ENCODE assay signal across 19 cellular contexts in genomic region chr1:108502138-108502537, GRCh38. TPM values are rescaled to one million over a fixed set of nuclear protein-coding genes. Genes with fewer than 3 reads are reported as not detected.
"Had no signal": no experiment of that assay in that cellular context is flagged by ENCODE, and none has a peak within 500 bp of the region (broad histone marks: within the 10 kb centered on the region; RNA-seq: fewer than 3 reads in every experiment).

No MANE protein-coding gene starts in this region.

- H3K9me3 Mint-ChIP-seq: activated CD4-positive, alpha-beta T cell treated with anti-CD3 and anti-CD28 coated beads, Interleukin-2, amount 10 ng/mL, durations not matched to agents 7 days and 5 days; activated T-cell treated with anti-CD3 and anti-CD28 coated beads, Interleukin-2, amount 50 U/mL, for 4 hours; natural killer cell had no signal

- ATAC-seq: activated CD4-positive, CD25-positive, alpha-beta regulatory T cell treated with anti-CD3 and anti-CD28 coated beads, Interleukin-2, amount 50 U/mL, for 24 hours; activated T-cell treated with anti-CD3 and anti-CD28 coated beads, Interleukin-2, amount 50 U/mL, for 4 hours; left ventricle myocardium superior; natural killer cell; sciatic nerve had no signal

- H3K4me1 ChIP-seq: adrenal gland, esophagus squamous epithelium, thyroid gland had no signal

- H3K27ac Mint-ChIP-seq: activated CD4-positive, alpha-beta T cell treated with anti-CD3 and anti-CD28 coated beads, Interleukin-2, amount 10 ng/mL, durations not matched to agents 7 days and 5 days; natural killer cell had no signal

- H3K4me3 ChIP-seq: adrenal gland, esophagus squamous epithelium, spleen, thyroid gland had no signal

- DNase-seq: activated CD4-positive, alpha-beta T cell treated with anti-CD3 and anti-CD28 coated beads, Interleukin-2, amount 10 ng/mL, durations not matched to agents 7 days and 5 days; activated CD8-positive, alpha-beta memory T cell treated with anti-CD3 and anti-CD28 coated beads, Interleukin-2, amount 50 U/mL, for 4 hours; activated naive CD4-positive, alpha-beta T cell treated with anti-CD3 and anti-CD28 coated beads, Interleukin-2, amount 50 U/mL, for 16 hours; activated T-cell treated with anti-CD3 and anti-CD28 coated beads, Interleukin-2, amount 50 U/mL, for 4 hours; adrenal gland; dermis blood vessel endothelial cell; effector memory CD4-positive, alpha-beta T cell; esophagus squamous epithelium; left ventricle myocardium superior; natural killer cell; spleen; stimulated activated naive CD4-positive, alpha-beta T cell treated with Interleukin-2 at 50 U/mL for 16 hours; thyroid gland had no signal

- H3K4me3 Mint-ChIP-seq: activated CD4-positive, alpha-beta T cell treated with anti-CD3 and anti-CD28 coated beads, Interleukin-2, amount 10 ng/mL, durations not matched to agents 7 days and 5 days; activated T-cell treated with anti-CD3 and anti-CD28 coated beads, Interleukin-2, amount 50 U/mL, for 4 hours; natural killer cell had no signal

- H3K36me3 ChIP-seq: adrenal gland, esophagus squamous epithelium, neutrophil, spleen, thyroid gland had no signal

- H3K36me3 Mint-ChIP-seq: natural killer cell had no signal

- H3K27ac ChIP-seq: esophagus squamous epithelium, neutrophil, spleen, thyroid gland had no signal

- H3K27me3 ChIP-seq: adrenal gland, spleen, thyroid gland had no signal

- H3K4me1 Mint-ChIP-seq: activated CD4-positive, alpha-beta T cell treated with anti-CD3 and anti-CD28 coated beads, Interleukin-2, amount 10 ng/mL, durations not matched to agents 7 days and 5 days; natural killer cell had no signal

- H3K9me3 ChIP-seq: adrenal gland, esophagus squamous epithelium, neutrophil, spleen, thyroid gland had no signal

RNA-seq across cellular contexts. Expression of gene NBPF6, which starts 52.0 kb away (rescaled TPM):
- total RNA-seq: activated CD4-positive, alpha-beta T cell treated with anti-CD3 and anti-CD28 coated beads, Interleukin-2, amount 10 ng/mL, durations not matched to agents 7 days and 5 days; activated T-cell treated with anti-CD3 and anti-CD28 coated beads, Interleukin-2, amount 50 U/mL, for 4 hours; dermis blood vessel endothelial cell; esophagus squamous epithelium; fibroblast of villous mesenchyme; left ventricle myocardium superior; natural killer cell; sciatic nerve; spleen; subcutaneous adipose tissue; thyroid gland; urinary bladder had no signal
- polyA plus RNA-seq: adrenal gland, urinary bladder had no signal
